In genomic region chr15:93024716-93025624, GRCh38 we compare ENCODE assay signal across 12 cellular contexts.
DNase-seq lines count a peak whose midpoint lies in the region; ATAC-seq and TF ChIP-seq lines count a peak whose summit lies in the region.
"Had no signal": no experiment of that assay in that cellular context is flagged by ENCODE, and none has a peak within 500 bp of the region (broad histone marks: within the 10 kb centered on the region; RNA-seq: fewer than 3 reads in every experiment).

No MANE protein-coding gene starts in this region.

- H3K4me1 ChIP-seq in left ventricle myocardium inferior (peaks cover 75% of the 10 kb centered on the region), tibial artery (peaks cover 5 to 44% (median 38%) of the 10 kb centered on the region in 4 donors)

- peaks cover 68% of the 10 kb centered on the region for H3K36me3 Mint-ChIP-seq in activated CD8-positive, alpha-beta T cell treated with anti-CD3 and anti-CD28 coated beads for 36 hours (ENCODE audit: low read depth)
- peaks cover 27 to 55% (median 29%) of the 10 kb centered on the region in 3 donors for H3K36me3 Mint-ChIP-seq in immature natural killer cell

- TF ChIP-seq CTCF in left ventricle myocardium inferior (IDR thresholded peaks at IDR 0.05; ENCODE audit: borderline replicate concordance) (no peak), tibial artery (IDR thresholded peaks at IDR 0.05) (no peak)
- no peak for TF ChIP-seq CTCF in activated CD8-positive, alpha-beta T cell treated with anti-CD3 and anti-CD28 coated beads for 36 hours (IDR thresholded peaks at IDR 0.05)

- no peaks in the 10 kb centered on the region for H3K27me3 Mint-ChIP-seq in activated CD8-positive, alpha-beta T cell treated with anti-CD3 and anti-CD28 coated beads for 36 hours
- peaks cover 6 to 12% (median 11%) of the 10 kb centered on the region in 3 donors for H3K27me3 Mint-ChIP-seq in immature natural killer cell (ENCODE audit: low read depth in 3 of 3)

- H3K9me3 Mint-ChIP-seq in activated CD8-positive, alpha-beta T cell treated with anti-CD3 and anti-CD28 coated beads for 36 hours: no peaks in the 10 kb centered on the region
- no peaks in the 10 kb centered on the region for H3K9me3 Mint-ChIP-seq in immature natural killer cell

- ATAC-seq in activated CD8-positive, alpha-beta T cell treated with anti-CD3 and anti-CD28 coated beads for 36 hours: no peak
- no peak for ATAC-seq in GM19463 (IDR thresholded peaks at IDR 0.05; ENCODE audit: unreplicated experiment)

- peak overlapping the region; percentile 25 for H3K27ac ChIP-seq in left ventricle myocardium inferior (replicated peaks)
- peak overlapping the region; percentile 88 to 93 for H3K27ac ChIP-seq in tibial artery
- H3K27ac ChIP-seq: C4-2B had no signal

- H3K4me1 Mint-ChIP-seq in activated CD8-positive, alpha-beta T cell treated with anti-CD3 and anti-CD28 coated beads for 36 hours (ENCODE audit: low read depth): peaks cover 84% of the 10 kb centered on the region
- peaks cover 59 to 80% of the 10 kb centered on the region in 2 donors for H3K4me1 Mint-ChIP-seq in immature natural killer cell

- DNase-seq in left ventricle myocardium inferior: no peak
- no peak for DNase-seq in cardiac septum (ENCODE audit: low spot score)
- no peak for DNase-seq in activated CD8-positive, alpha-beta T cell treated with anti-CD3 and anti-CD28 coated beads for 36 hours
- DNase-seq in immature natural killer cell: no peak
- DNase-seq in tibial artery: peak in 1 of 2 donors; percentile 64
- DNase-seq in NCI-H2227 (lab: John Stamatoyannopoulos, UW; ENCODE audit: unreplicated experiment): no peak
- no peak for DNase-seq in NK-92 treated with Interleukin-12 subunit alpha and Interleukin-12 subunit beta, amount 100 ng/mL, for 24 hours (lab: John Stamatoyannopoulos, UW)
- DNase-seq: NCI-H2107, OCI-M1, T1000 had no signal

- POLR2A ChIA-PET in activated CD8-positive, alpha-beta T cell treated with anti-CD3 and anti-CD28 coated beads for 36 hours (lab: Charles Lee): interaction anchor here (1.3 kb wide), 1 partner anchor 8 kb away, joined by 5 read pairs; no protein-coding TSS in a partner anchor

- H3K27me3 ChIP-seq in left ventricle myocardium inferior (ENCODE audit: low read depth): no peaks in the 10 kb centered on the region
- H3K27me3 ChIP-seq in tibial artery: no peaks in the 10 kb centered on the region

- H3K36me3 ChIP-seq in left ventricle myocardium inferior (peaks cover 75% of the 10 kb centered on the region), tibial artery (peaks cover 56 to 64% (median 60%) of the 10 kb centered on the region in 3 donors)

- intact Hi-C loops in left ventricle myocardium inferior (cut with micrococcal nuclease) (loop anchor here (5.0 kb wide), 1 partner anchor 1097 kb away; no protein-coding TSS in a partner anchor), cardiac septum (cut with DNase I) (loop anchor here (5.0 kb wide), 1 partner anchor 223 kb away; no protein-coding TSS in a partner anchor), tibial artery (cut with DNase I; ENCODE audit: low total_unique reads) (loop anchor here (10.0 kb wide), 2 partner anchors 50 to 230 kb away; no protein-coding TSS in a partner anchor)
- intact Hi-C loops in activated CD8-positive, alpha-beta T cell treated with anti-CD3 and anti-CD28 coated beads for 36 hours (cut with micrococcal nuclease): no loop called here

- no peaks in the 10 kb centered on the region for H3K9me3 ChIP-seq in left ventricle myocardium inferior (replicated peaks)
- no peaks in the 10 kb centered on the region for H3K9me3 ChIP-seq in tibial artery

- H3K4me3 ChIP-seq in left ventricle myocardium inferior: no peak overlapping the region
- H3K4me3 ChIP-seq in tibial artery: no peak overlapping the region

- CTCF ChIA-PET in activated CD8-positive, alpha-beta T cell treated with anti-CD3 and anti-CD28 coated beads for 36 hours (lab: Charles Lee): interaction anchor here (0.8 to 1.3 kb wide), 4 partner anchors 23 to 1095 kb away, joined by 3 to 4 read pairs (median 3); no protein-coding TSS in a partner anchor

- peak overlapping the region; percentile 81 for H3K27ac Mint-ChIP-seq in activated CD8-positive, alpha-beta T cell treated with anti-CD3 and anti-CD28 coated beads for 36 hours
- H3K27ac Mint-ChIP-seq in immature natural killer cell: peak overlapping the region; percentile 69 to 77 (median 75)

- no peak overlapping the region for H3K4me3 Mint-ChIP-seq in activated CD8-positive, alpha-beta T cell treated with anti-CD3 and anti-CD28 coated beads for 36 hours
- peak overlapping the region in 4 of 5 donors; percentile 18 to 63 (median 56) for H3K4me3 Mint-ChIP-seq in immature natural killer cell
